ENCODE assay signal across 8 cellular contexts in the genomic region with DNA sequence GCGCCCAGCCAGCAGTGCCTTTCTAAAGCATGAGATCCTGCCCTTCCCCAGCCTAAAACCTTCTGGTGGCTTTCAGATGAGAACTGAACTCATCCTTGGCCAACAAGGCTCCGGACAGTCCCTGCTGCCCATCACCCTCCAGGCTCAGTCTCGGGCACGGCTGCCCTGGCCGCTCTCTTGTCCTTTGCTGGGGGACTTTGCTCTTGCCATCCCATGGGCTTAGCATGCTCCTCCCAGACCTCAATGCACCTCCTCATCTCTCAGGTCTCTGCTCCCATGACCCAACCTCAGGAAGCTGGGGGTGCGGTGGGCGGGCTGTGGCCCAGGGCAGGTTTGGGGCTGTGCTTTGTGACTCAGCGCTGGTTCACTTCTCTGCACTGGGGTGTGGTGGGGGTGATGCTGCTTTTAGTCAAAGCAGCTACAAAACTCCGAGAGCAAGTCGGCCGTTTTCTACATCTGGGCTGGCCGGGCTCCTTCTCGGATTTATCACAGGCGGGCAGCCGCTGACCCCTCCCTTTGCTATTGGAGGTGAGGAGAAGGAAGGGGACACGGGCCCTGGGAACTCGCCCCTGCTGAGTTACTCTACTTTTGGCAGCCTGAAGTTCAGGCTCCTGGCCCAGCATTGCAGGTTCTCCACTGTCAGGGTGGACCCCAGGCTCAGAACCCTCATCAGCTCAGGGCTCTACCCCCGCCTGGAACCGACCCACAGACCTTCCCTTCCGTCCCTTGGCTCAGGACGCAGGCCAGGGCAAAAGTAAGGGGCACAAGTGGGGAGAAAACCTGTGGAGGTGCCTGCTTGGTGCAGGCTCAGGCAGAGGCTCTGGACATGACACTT.
A peak's percentile ranks its signal among the peaks of the same experiment; 100 is the strongest.
DNase-seq lines count a peak whose midpoint lies in the region; ATAC-seq and TF ChIP-seq lines count a peak whose summit lies in the region.

No MANE protein-coding gene starts in this region.

- in situ Hi-C loops in Caki2 (cut with HindIII; ENCODE audit: low pct_unique_long_range_greater_than_20kb, low sequenced_read_pairs) = no loop called here

- no peak for TF ChIP-seq POLR2A in lower leg skin (IDR thresholded peaks at IDR 0.05)

- H3K4me3 ChIP-seq in fibroblast of mammary gland (ENCODE audit: control insufficient read depth, low read depth, low read length) = peak overlapping the region; percentile 26
- no peak overlapping the region for H3K4me3 ChIP-seq in lower leg skin (ENCODE audit: low read depth, poor library complexity, severe bottlenecking)

- CTCF ChIA-PET in activated CD4-positive, alpha-beta memory T cell treated with anti-CD3 and anti-CD28 coated beads for 36 hours (lab: Charles Lee) = interaction anchor here (1.0 to 3.3 kb wide), 5 partner anchors 16 to 123 kb away, joined by 3 to 28 read pairs (median 5); no protein-coding TSS in a partner anchor

- H3K27ac Mint-ChIP-seq in activated CD4-positive, alpha-beta memory T cell treated with anti-CD3 and anti-CD28 coated beads for 36 hours = peak overlapping the region; percentile 91

- ATAC-seq in HG03442 (IDR thresholded peaks at IDR 0.05; ENCODE audit: unreplicated experiment) = peak; percentile 46

- H3K36me3 Mint-ChIP-seq in activated CD4-positive, alpha-beta memory T cell treated with anti-CD3 and anti-CD28 coated beads for 36 hours = no peaks in the 10 kb centered on the region

- DNase-seq in Caki2 (ENCODE audit: low read depth) (peak; percentile 58), fibroblast of mammary gland (ENCODE audit: low read depth) (peak; percentile 85), lower leg skin (ENCODE audit: low spot score in 2 of 2) (no peak), NCI-H2029 (lab: John Stamatoyannopoulos, UW) (no peak), UCSD-AML1 (lab: John Stamatoyannopoulos, UW; ENCODE audit: unreplicated experiment) (no peak)
- peak; percentile 97 for DNase-seq in activated CD4-positive, alpha-beta memory T cell treated with anti-CD3 and anti-CD28 coated beads for 36 hours
- DNase-seq in stimulated activated CD8-positive, alpha-beta memory T cell treated with anti-CD3 and anti-CD28 coated beads, Interleukin-4, amount 100 ng/mL, for 1 hour (ENCODE audit: low read depth in 2 of 2, low spot score in 1 of 2) = peak; percentile 51 to 64

- H3K27me3 Mint-ChIP-seq in activated CD4-positive, alpha-beta memory T cell treated with anti-CD3 and anti-CD28 coated beads for 36 hours = no peaks in the 10 kb centered on the region

- 37 to 45% methylated on average over 16 to 21 of the region's 21 CpGs for WGBS in lower leg skin, 2 donors

- peak overlapping the region; percentile 68 for H3K4me3 Mint-ChIP-seq in activated CD4-positive, alpha-beta memory T cell treated with anti-CD3 and anti-CD28 coated beads for 36 hours

- intact Hi-C loops in activated CD4-positive, alpha-beta memory T cell treated with anti-CD3 and anti-CD28 coated beads for 36 hours (cut with micrococcal nuclease) = loop anchor here (1.0 to 10.0 kb wide), 12 partner anchors 11 to 328 kb away; a partner anchor contains a TSS
- intact Hi-C loops in lower leg skin (cut with DNase I; ENCODE audit: low total_unique reads) = loop anchor here (5.0 to 10.0 kb wide), 2 partner anchors 198 to 1075 kb away; a partner anchor contains a TSS

- H3K4me1 Mint-ChIP-seq in activated CD4-positive, alpha-beta memory T cell treated with anti-CD3 and anti-CD28 coated beads for 36 hours (ENCODE audit: low read depth) = peaks cover 75% of the 10 kb centered on the region

- POLR2A ChIA-PET in activated CD4-positive, alpha-beta memory T cell treated with anti-CD3 and anti-CD28 coated beads for 36 hours (lab: Charles Lee) = interaction anchor here (0.8 to 3.8 kb wide), 20 partner anchors 9 to 259 kb away, joined by 3 to 28 read pairs (median 6); a partner anchor contains a TSS

- no peaks in the 10 kb centered on the region for H3K9me3 Mint-ChIP-seq in activated CD4-positive, alpha-beta memory T cell treated with anti-CD3 and anti-CD28 coated beads for 36 hours

- TF ChIP-seq CTCF in fibroblast of mammary gland (conservative IDR thresholded peaks at IDR 0.05; ENCODE audit: control insufficient read depth, insufficient read depth, low read depth, low read length) (no peak), lower leg skin (IDR thresholded peaks at IDR 0.05) (no peak)

Comparison
In these comparisons a context has a peak if more than half of its experiments do, and no peak if none do; other contexts are left out.
1. DNase-seq: peak in Caki2 (single experiment), activated CD4-positive, alpha-beta memory T cell treated with anti-CD3 and anti-CD28 coated beads for 36 hours (single experiment), fibroblast of mammary gland (single experiment) and stimulated activated CD8-positive, alpha-beta memory T cell treated with anti-CD3 and anti-CD28 coated beads, Interleukin-4, amount 100 ng/mL, for 1 hour (2 of 2); none in lower leg skin (0 of 2), NCI-H2029 (single experiment) and UCSD-AML1 (single experiment).